In genomic region chr3:44995142-44995770, GRCh38 we compare ENCODE assay signal across 9 cellular contexts. TPM values are rescaled to one million over a fixed set of nuclear protein-coding genes. Genes with fewer than 3 reads are reported as not detected.
DNase-seq lines count a peak whose midpoint lies in the region; ATAC-seq, FAIRE-seq and TF ChIP-seq lines count a peak whose summit lies in the region.
"Had no signal": no experiment of that assay in that cellular context is flagged by ENCODE, and none has a peak within 500 bp of the region (broad histone marks: within the 10 kb centered on the region; RNA-seq: fewer than 3 reads in every experiment).

No MANE protein-coding gene starts in this region.

- ATAC-seq in pancreas (peak; percentile 43 to 76 (median 62)), HG03025 (IDR thresholded peaks at IDR 0.05; ENCODE audit: low FRiP score, unreplicated experiment) (no peak), HG03460 (IDR thresholded peaks at IDR 0.05; ENCODE audit: unreplicated experiment) (no peak), GM18909 (IDR thresholded peaks at IDR 0.05; ENCODE audit: poor library complexity, unreplicated experiment) (no peak), HG03442 (IDR thresholded peaks at IDR 0.05; ENCODE audit: unreplicated experiment) (no peak)

- H3K4me1 ChIP-seq in pancreas: peaks cover 6 to 31% (median 26%) of the 10 kb centered on the region in 3 donors

- peak overlapping the region in 2 of 4 donors; percentile 37 to 66 for H3K27ac ChIP-seq in pancreas

- DNase-seq in DMS79 (lab: John Stamatoyannopoulos, UW): peak; percentile 31
- peak; percentile 2 for DNase-seq in NCI-H2227 (lab: John Stamatoyannopoulos, UW; ENCODE audit: unreplicated experiment)
- peak; percentile 78 for DNase-seq in dermis blood vessel endothelial cell
- peak in 4 of 6 donors; percentile 30 to 40 (median 34) for DNase-seq in pancreas
- DNase-seq: KBM-7 had no signal

- intact Hi-C loops in pancreas (cut with DNase I): no loop called here

- no peaks in the 10 kb centered on the region for H3K9me3 ChIP-seq in pancreas

- WGBS in pancreas, 2 donors: 64 to 66% methylated on average over 8 of the region's 8 CpGs

- no peak for TF ChIP-seq CTCF in pancreas (IDR thresholded peaks at IDR 0.05)

- no peaks in the 10 kb centered on the region for H3K27me3 ChIP-seq in pancreas

- H3K36me3 ChIP-seq in pancreas: peaks cover 0 to 10% (median 0%) of the 10 kb centered on the region in 3 donors

- no peak for FAIRE-seq in pancreas (lab: Jason Lieb, UNC)

- H3K4me3 ChIP-seq in pancreas: no peak overlapping the region

RNA-seq across cellular contexts. Expression of gene EXOSC7, which starts 19.2 kb away (rescaled TPM):
- 39.1 and 50.4 TPM in 2 replicates for total RNA-seq in dermis blood vessel endothelial cell
- total RNA-seq in pancreas: 10 to 100 TPM in 5 of 6 donors, 1 to 10 TPM in 1; 9.2 to 18.0 (median 13.0) TPM
- 10 to 100 TPM; 18.8 to 21.8 TPM for polyA plus RNA-seq in pancreas

RNA-seq across cellular contexts. Expression of gene ZDHHC3, which starts 19.3 kb away (rescaled TPM):
- 69.4 and 98.2 TPM in 2 replicates for total RNA-seq in dermis blood vessel endothelial cell
- total RNA-seq in pancreas: 10 to 100 TPM; 16.1 to 28.3 (median 20.8) TPM
- polyA plus RNA-seq in pancreas: 10 to 100 TPM; 11.4 to 15.9 TPM

RNA-seq across cellular contexts. Expression of gene CLEC3B, which starts 30.8 kb away (rescaled TPM):
- total RNA-seq in dermis blood vessel endothelial cell (0.88 and 6.3 TPM in 2 replicates), pancreas (10 to 100 TPM in 1 of 6 donors, 1 to 10 TPM in 5; 1.3 to 10.6 (median 5.5) TPM)
- polyA plus RNA-seq in pancreas: 10 to 100 TPM; 12.8 to 31.9 TPM

Comparison
In these comparisons a context has a peak if more than half of its experiments do, and no peak if none do; other contexts are left out.
1. DNase-seq: peak in every context shown above with its lines; median percentile 78 in dermis blood vessel endothelial cell; 34 in pancreas; 31 in DMS79; 2 in NCI-H2227.
2. ATAC-seq: peak in pancreas (4 of 4); none in HG03025 (single experiment), HG03460 (single experiment), GM18909 (single experiment) and HG03442 (single experiment).